14 cellular contexts compared by ENCODE assay signal in the genomic region with DNA sequence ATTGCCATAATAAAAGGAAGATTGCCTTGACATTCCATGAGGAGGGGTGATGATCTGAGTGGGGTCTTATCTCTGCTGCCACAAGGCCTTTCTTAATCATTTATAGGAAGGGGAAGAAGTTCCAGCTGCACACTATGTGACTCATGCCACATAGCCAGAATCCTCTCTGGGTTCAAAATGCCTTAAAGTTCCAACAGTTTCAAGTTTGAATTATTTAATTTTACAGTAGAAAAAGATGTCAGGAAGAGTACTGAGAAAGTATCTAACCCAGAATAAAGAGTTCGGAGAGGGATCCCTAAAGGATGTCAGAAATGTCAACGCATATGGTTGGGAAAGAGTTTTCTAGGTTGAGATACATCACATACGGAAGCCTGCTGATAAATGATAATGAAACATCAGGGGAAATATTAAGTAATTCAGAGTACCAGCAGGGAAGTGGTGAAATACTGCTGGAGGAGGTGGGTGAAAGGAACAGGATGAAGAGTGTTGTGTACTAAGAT.
"Had no signal": no experiment of that assay in that cellular context is flagged by ENCODE, and none has a peak within 500 bp of the region (broad histone marks: within the 10 kb centered on the region; RNA-seq: fewer than 3 reads in every experiment).

No MANE protein-coding gene starts in this region.

- H3K4me3 ChIP-seq: dorsolateral prefrontal cortex, esophagus muscularis mucosa, prostate gland, sigmoid colon, upper lobe of left lung had no signal

- H3K27ac ChIP-seq: dorsolateral prefrontal cortex, esophagus muscularis mucosa, foreskin keratinocyte, prostate gland, sigmoid colon, upper lobe of left lung had no signal

- H3K9me3 ChIP-seq: esophagus muscularis mucosa, prostate gland, sigmoid colon, upper lobe of left lung had no signal

- H3K4me1 ChIP-seq: esophagus muscularis mucosa, foreskin keratinocyte, prostate gland, sigmoid colon, upper lobe of left lung had no signal

- ATAC-seq: activated CD4-positive, CD25-positive, alpha-beta regulatory T cell treated with anti-CD3 and anti-CD28 coated beads, Interleukin-2, amount 50 U/mL, for 24 hours; activated CD8-positive, alpha-beta memory T cell treated with anti-CD3 and anti-CD28 coated beads, Interleukin-2, amount 10 ng/mL, durations not matched to agents 7 days and 5 days; activated naive CD4-positive, alpha-beta T cell treated with anti-CD3 and anti-CD28 coated beads, Interleukin-2, amount 50 U/mL, for 72 hours; foreskin keratinocyte; left lobe of liver had no signal

- DNase-seq: activated CD8-positive, alpha-beta memory T cell treated with anti-CD3 and anti-CD28 coated beads, Interleukin-2, amount 10 ng/mL, durations not matched to agents 7 days and 5 days; activated effector memory CD4-positive, alpha-beta T cell treated with Interleukin-2 at 50 U/mL for 16 hours; activated T-cell treated with anti-CD3 and anti-CD28 coated beads, Interleukin-2, amount 50 U/mL, for 24 hours; amygdala; dorsolateral prefrontal cortex; foreskin keratinocyte; sigmoid colon; stimulated activated CD4-positive, alpha-beta T cell treated with anti-CD3 and anti-CD28 coated beads, Interleukin-4, amount 100 ng/mL, for 24 hours; upper lobe of left lung had no signal

- H3K36me3 ChIP-seq: esophagus muscularis mucosa, prostate gland, sigmoid colon, upper lobe of left lung had no signal

- H3K27me3 ChIP-seq: dorsolateral prefrontal cortex, esophagus muscularis mucosa, foreskin keratinocyte, sigmoid colon, upper lobe of left lung had no signal
